8 cellular contexts compared by ENCODE assay signal in genomic region chr7:102306916-102307677, GRCh38. TPM values are rescaled to one million over a fixed set of nuclear protein-coding genes. Genes with fewer than 3 reads are reported as not detected.
DNase-seq lines count a peak whose midpoint lies in the region; ATAC-seq and TF ChIP-seq lines count a peak whose summit lies in the region.

No MANE protein-coding gene starts in this region.

- H3K9ac ChIP-seq in DND-41 (ENCODE audit: low read depth, low read length) = no peak overlapping the region
- no peak overlapping the region for H3K9ac ChIP-seq in duodenal mucosa (ENCODE audit: low read depth in 1 of 2, low read length in 2 of 2)

- H3K4me3 ChIP-seq in DND-41 (ENCODE audit: low read depth in 1 of 2, low read length in 2 of 2) (no peak overlapping the region), duodenal mucosa (ENCODE audit: low read depth in 1 of 2, low read length in 2 of 2) (peak overlapping the region; percentile 41 to 57)

- no peaks in the 10 kb centered on the region for H3K4me1 ChIP-seq in DND-41 (ENCODE audit: insufficient read depth, low read length)
- H3K4me1 ChIP-seq in duodenal mucosa (ENCODE audit: control insufficient read depth in 1 of 2, insufficient read depth in 2 of 2, low read length in 2 of 2) = peaks cover 19 to 21% of the 10 kb centered on the region in 2 donors

- ATAC-seq in DND-41 (ENCODE audit: insufficient read depth, low read depth) (peak; percentile 35; the same call in 1 of the 3 replicates), HG03139 (IDR thresholded peaks at IDR 0.05; ENCODE audit: unreplicated experiment) (peak; percentile 67), HG03457 (IDR thresholded peaks at IDR 0.05; ENCODE audit: unreplicated experiment) (no peak)
- ATAC-seq in natural killer cell treated with Interleukin-12 subunit alpha and Interleukin-12 subunit beta and Interleukin-15 and Interleukin-18, amount 100 ng/mL, for 72 hours = peak; percentile 78 to 82

- TF ChIP-seq CTCF in DND-41 (IDR thresholded peaks at IDR 0.05; ENCODE audit: borderline replicate concordance, extremely low read depth, low read length, poor library complexity, severe bottlenecking) = no peak

- peak; percentile 10 for DNase-seq in DND-41
- peak; percentile 86 for DNase-seq in GM19238 (ENCODE audit: insufficient read length, low spot score)
- peak; percentile 57 for DNase-seq in OCI-M1 (lab: John Stamatoyannopoulos, UW)
- no peak for DNase-seq in natural killer cell treated with Interleukin-12 subunit alpha and Interleukin-12 subunit beta and Interleukin-15 and Interleukin-18, amount 100 ng/mL, for 72 hours (ENCODE audit: low spot score)
- DNase-seq in NCI-H1092 treated with DMSO at 0.1 percent for 48 hours (lab: John Stamatoyannopoulos, UW) = no peak

- H2AFZ ChIP-seq in DND-41 (ENCODE audit: low read depth, low read length) = no peak overlapping the region

- H3K4me1 Mint-ChIP-seq in natural killer cell treated with Interleukin-12 subunit alpha and Interleukin-12 subunit beta and Interleukin-15 and Interleukin-18, amount 100 ng/mL, for 72 hours (ENCODE audit: low read depth in 2 of 2) = peaks cover 0 to 4% of the 10 kb centered on the region in 2 donors

- peak overlapping the region; percentile 66 for H3K4me3 Mint-ChIP-seq in natural killer cell treated with Interleukin-12 subunit alpha and Interleukin-12 subunit beta and Interleukin-15 and Interleukin-18, amount 100 ng/mL, for 72 hours

- H3K79me2 ChIP-seq in DND-41 (ENCODE audit: insufficient read depth, low read length) = no peaks in the 10 kb centered on the region

- H3K4me2 ChIP-seq in DND-41 (ENCODE audit: insufficient read depth, low read length) = no peak overlapping the region

- H3K27ac ChIP-seq in DND-41 (ENCODE audit: low read length) (no peak overlapping the region), duodenal mucosa (ENCODE audit: low read depth, low read length) (no peak overlapping the region)

- H3K9me3 ChIP-seq in DND-41 (ENCODE audit: insufficient read depth, low read length, severe bottlenecking) (no peaks in the 10 kb centered on the region), duodenal mucosa (ENCODE audit: control insufficient read depth in 1 of 2, low read length in 2 of 2) (no peaks in the 10 kb centered on the region)

- H3K9me3 Mint-ChIP-seq in natural killer cell treated with Interleukin-12 subunit alpha and Interleukin-12 subunit beta and Interleukin-15 and Interleukin-18, amount 100 ng/mL, for 72 hours = no peaks in the 10 kb centered on the region

- no peaks in the 10 kb centered on the region for H3K27me3 Mint-ChIP-seq in natural killer cell treated with Interleukin-12 subunit alpha and Interleukin-12 subunit beta and Interleukin-15 and Interleukin-18, amount 100 ng/mL, for 72 hours

- H3K36me3 ChIP-seq in DND-41 (ENCODE audit: insufficient read depth, low read length) (no peaks in the 10 kb centered on the region), duodenal mucosa (ENCODE audit: control insufficient read depth in 1 of 2, insufficient read depth in 2 of 2, low read length in 2 of 2) (no peaks in the 10 kb centered on the region)

- H3K36me3 Mint-ChIP-seq in natural killer cell treated with Interleukin-12 subunit alpha and Interleukin-12 subunit beta and Interleukin-15 and Interleukin-18, amount 100 ng/mL, for 72 hours = no peaks in the 10 kb centered on the region

- H3K27me3 ChIP-seq in DND-41 (ENCODE audit: insufficient read depth, low read length, poor library complexity) (no peaks in the 10 kb centered on the region), duodenal mucosa (ENCODE audit: control insufficient read depth in 1 of 2, insufficient read depth in 2 of 2, low read length in 2 of 2) (no peaks in the 10 kb centered on the region)

- H4K20me1 ChIP-seq in DND-41 (ENCODE audit: insufficient read depth, low read length) = no peaks in the 10 kb centered on the region

- peak overlapping the region; percentile 50 to 60 for H3K27ac Mint-ChIP-seq in natural killer cell treated with Interleukin-12 subunit alpha and Interleukin-12 subunit beta and Interleukin-15 and Interleukin-18, amount 100 ng/mL, for 72 hours

RNA-seq across cellular contexts. Expression of gene SH2B2, which starts 20.4 kb away (rescaled TPM):
- 1 to 10 TPM; 2.4 to 4.9 TPM for total RNA-seq in natural killer cell treated with Interleukin-12 subunit alpha and Interleukin-12 subunit beta and Interleukin-15 and Interleukin-18, amount 100 ng/mL, for 72 hours

RNA-seq across cellular contexts. Expression of gene SPDYE6, which starts 49.1 kb away (rescaled TPM):
- total RNA-seq in natural killer cell treated with Interleukin-12 subunit alpha and Interleukin-12 subunit beta and Interleukin-15 and Interleukin-18, amount 100 ng/mL, for 72 hours = not detected

Comparison
In these comparisons a context has a peak if more than half of its experiments do, and no peak if none do; other contexts are left out.
1. DNase-seq: peak in DND-41 (single experiment), GM19238 (single experiment) and OCI-M1 (single experiment); none in natural killer cell treated with Interleukin-12 subunit alpha and Interleukin-12 subunit beta and Interleukin-15 and Interleukin-18, amount 100 ng/mL, for 72 hours (single experiment) and NCI-H1092 treated with DMSO at 0.1 percent for 48 hours (single experiment).
2. H3K4me3 ChIP-seq: peak in duodenal mucosa (2 of 2); none in DND-41 (0 of 2).